21 cellular contexts compared by ENCODE assay signal in the genomic region with DNA sequence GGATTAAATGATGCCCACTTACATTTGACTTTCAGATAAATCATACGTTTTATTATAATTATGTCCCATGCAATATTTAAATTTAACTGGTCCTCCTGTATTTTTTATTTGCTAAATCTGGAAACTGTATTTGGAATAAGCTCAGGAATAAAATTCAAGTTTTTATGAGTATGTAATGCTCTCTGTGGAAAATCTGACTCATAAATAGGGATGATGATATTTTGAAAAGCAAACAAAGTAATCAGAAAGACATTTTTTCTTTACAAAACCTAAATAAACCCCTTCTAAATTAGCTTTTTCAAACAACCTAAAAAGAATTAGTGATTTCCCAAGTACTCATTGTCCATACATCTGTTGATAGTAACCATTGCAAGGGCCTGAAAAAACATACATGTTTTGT. TPM values are rescaled to one million over a fixed set of nuclear protein-coding genes. Genes with fewer than 3 reads are reported as not detected.
A peak's percentile ranks its signal among the peaks of the same experiment; 100 is the strongest.
DNase-seq lines count a peak whose midpoint lies in the region; ATAC-seq, FAIRE-seq and TF ChIP-seq lines count a peak whose summit lies in the region.
"Had no signal": no experiment of that assay in that cellular context is flagged by ENCODE, and none has a peak within 500 bp of the region (broad histone marks: within the 10 kb centered on the region; RNA-seq: fewer than 3 reads in every experiment).

No MANE protein-coding gene starts in this region.

- H3K9me3 ChIP-seq in skeletal muscle tissue (ENCODE audit: control insufficient read depth in 3 of 3, low read length in 3 of 3) (peaks cover 0 to 2% (median 0%) of the 10 kb centered on the region in 3 donors), kidney (ENCODE audit: control insufficient read depth in 1 of 2, low read length in 2 of 2) (peaks cover 0 to 3% of the 10 kb centered on the region in 2 donors)

- H3K27me3 ChIP-seq in skeletal muscle tissue (ENCODE audit: control insufficient read depth in 3 of 3, insufficient read depth in 3 of 3, low read length in 3 of 3), result no peaks in the 10 kb centered on the region
- H3K27me3 ChIP-seq: SJCRH30 had no signal

- FAIRE-seq in kidney (lab: Jason Lieb, UNC), result no peak
- FAIRE-seq: G401.6, K562 had no signal

- no peak overlapping the region for H3K9ac ChIP-seq in skeletal muscle tissue (ENCODE audit: low read depth in 1 of 3, low read length in 3 of 3)
- H3K9ac ChIP-seq in kidney (ENCODE audit: low read length in 2 of 2), result no peak overlapping the region

- H3K27ac ChIP-seq in skeletal muscle tissue (ENCODE audit: low read depth, low read length) (peak overlapping the region; percentile 1), kidney (ENCODE audit: low read depth in 2 of 2, low read length in 2 of 2) (no peak overlapping the region)
- H3K27ac ChIP-seq: SJCRH30 had no signal

- no peak for ATAC-seq in GM21717 (IDR thresholded peaks at IDR 0.05; ENCODE audit: unreplicated experiment)
- no peak for ATAC-seq in HG03520 (IDR thresholded peaks at IDR 0.05; ENCODE audit: unreplicated experiment)
- ATAC-seq: K562 had no signal

- no peaks in the 10 kb centered on the region for H3K4me1 ChIP-seq in skeletal muscle tissue (ENCODE audit: control insufficient read depth in 3 of 3, insufficient read depth in 3 of 3, low read length in 3 of 3)
- H3K4me1 ChIP-seq in kidney (ENCODE audit: control insufficient read depth in 1 of 2, insufficient read depth in 1 of 2, low read depth in 1 of 2, low read length in 2 of 2), result no peaks in the 10 kb centered on the region

- intact Hi-C loops in kidney (cut with DNase I), result no loop called here

- H3K4me3 ChIP-seq in fibroblast of pulmonary artery (replicated peaks; ENCODE audit: low read depth, low read length), result no peak overlapping the region
- no peak overlapping the region for H3K4me3 ChIP-seq in skeletal muscle tissue (ENCODE audit: low read length in 3 of 3)
- H3K4me3 ChIP-seq in kidney (ENCODE audit: low read length in 2 of 2), result no peak overlapping the region
- H3K4me3 ChIP-seq: K562, SJCRH30 had no signal

- TF ChIP-seq CTCF in fibroblast of pulmonary artery (IDR thresholded peaks at IDR 0.05; ENCODE audit: low read length, missing control alignments) (no peak), kidney (IDR thresholded peaks at IDR 0.05; ENCODE audit: borderline replicate concordance, extremely low read depth, insufficient read depth) (no peak)

- H3K36me3 ChIP-seq in skeletal muscle tissue (ENCODE audit: control insufficient read depth in 3 of 3, insufficient read depth in 3 of 3, low read length in 3 of 3), result no peaks in the 10 kb centered on the region
- no peaks in the 10 kb centered on the region for H3K36me3 ChIP-seq in kidney (ENCODE audit: control insufficient read depth in 1 of 2, insufficient read depth in 2 of 2, low read length in 2 of 2)
- H3K36me3 ChIP-seq: SJCRH30 had no signal

- DNase-seq in HCEC 1CT (peak; percentile 34), amniotic stem cell (lab: John Stamatoyannopoulos, UW) (peak; percentile 16), fibroblast of pulmonary artery (ENCODE audit: low read depth) (peak; percentile 10), GM19240 (ENCODE audit: insufficient read length, low spot score) (no peak), kidney (no peak)
- DNase-seq: ACHN, AML-193, DMS 273 treated with DMSO at 0.1 percent for 48 hours, DND-41, H9, MV-4-11, NCI-H187, NCI-H2107, NCI-H510A treated with DMSO at 0.1 percent for 48 hours, NCI-H82, SJCRH30 had no signal

RNA-seq across cellular contexts. Expression of a gene that starts 41.0 kb away (rescaled TPM):
- 26.6 TPM for total RNA-seq in skeletal muscle tissue
- total RNA-seq in kidney, result 28.1 TPM
- polyA plus RNA-seq in kidney (ENCODE audit: insufficient read depth, low read depth, low replicate concordance), result 29.4 TPM

Comparison
In these comparisons a context has a peak if more than half of its experiments do, and no peak if none do; other contexts are left out.
1. DNase-seq: peak in HCEC 1CT (single experiment), amniotic stem cell (single experiment) and fibroblast of pulmonary artery (single experiment); none in GM19240 (single experiment) and kidney (single experiment).